Comparison of ENCODE assay signal across 25 cellular contexts in the genomic region with DNA sequence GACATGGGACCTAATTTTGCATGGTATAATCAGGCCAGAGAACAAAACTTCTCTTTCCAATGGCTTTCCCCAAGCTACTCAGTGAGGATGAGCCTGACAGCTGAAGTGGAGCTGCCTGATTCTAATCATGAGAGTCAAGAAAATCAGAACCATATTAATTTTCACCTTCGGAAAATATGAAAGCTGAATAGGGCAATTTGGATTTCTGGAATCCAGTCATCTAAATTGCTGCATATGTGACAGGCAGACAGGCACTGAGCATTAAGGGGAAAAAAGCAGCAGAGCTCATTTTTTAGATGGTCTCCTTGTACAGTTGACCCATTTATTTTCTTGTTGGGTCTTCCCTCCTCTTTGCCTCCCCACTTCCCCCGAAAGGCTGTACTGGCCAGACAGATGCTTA.
"Had no signal": no experiment of that assay in that cellular context is flagged by ENCODE, and none has a peak within 500 bp of the region (broad histone marks: within the 10 kb centered on the region; RNA-seq: fewer than 3 reads in every experiment).

No MANE protein-coding gene starts in this region.

- DNase-seq: activated CD4-positive, alpha-beta memory T cell treated with anti-CD3 and anti-CD28 coated beads, Interleukin-2, amount 10 ng/mL, durations not matched to agents 7 days and 5 days; activated CD4-positive, alpha-beta T cell treated with anti-CD3 and anti-CD28 coated beads for 1 hour; activated CD4-positive, alpha-beta T cell treated with anti-CD3 and anti-CD28 coated beads for 4 hours; activated CD4-positive, alpha-beta T cell treated with anti-CD3 and anti-CD28 coated beads, Interleukin-2, amount 10 ng/mL, durations not matched to agents 7 days and 5 days; activated CD4-positive, alpha-beta T cell treated with anti-CD3 and anti-CD28 coated beads, Interleukin-2, amount 50 U/mL, for 4 hours; activated CD8-positive, alpha-beta memory T cell treated with anti-CD3 and anti-CD28 coated beads, Interleukin-2, amount 50 U/mL, for 48 hours; activated gamma-delta T cell treated with Interleukin-2 at 50 U/mL for 16 hours; activated naive CD4-positive, alpha-beta T cell treated with Interleukin-2 at 50 U/mL for 16 hours; activated naive CD8-positive, alpha-beta T cell treated with anti-CD3 and anti-CD28 coated beads for 36 hours; activated naive CD8-positive, alpha-beta T cell treated with anti-CD3 and anti-CD28 coated beads, Interleukin-2, amount 50 U/mL, for 24 hours; activated T-cell treated with anti-CD3 and anti-CD28 coated beads for 4 hours; activated T-cell treated with anti-CD3 and anti-CD28 coated beads, Interleukin-2, amount 50 U/mL, for 24 hours; activated T-cell treated with anti-CD3 and anti-CD28 coated beads, Interleukin-2, amount 50 U/mL, for 72 hours; adrenal gland; amygdala; central memory CD4-positive, alpha-beta T cell; cerebellar nuclear complex; colonic mucosa; effector CD8-positive, alpha-beta T cell; foreskin keratinocyte; gastrocnemius medialis; T-helper 2 cell had no signal

- H3K4me3 ChIP-seq: adrenal gland, ascending aorta, breast epithelium, cardiac muscle cell, colonic mucosa, gastrocnemius medialis had no signal

- H3K9me3 ChIP-seq: adrenal gland, ascending aorta, breast epithelium, colonic mucosa, gastrocnemius medialis had no signal

- H3K36me3 ChIP-seq: adrenal gland, ascending aorta, breast epithelium, cardiac muscle cell, colonic mucosa, gastrocnemius medialis had no signal

- H3K27ac ChIP-seq: adrenal gland, ascending aorta, cardiac muscle cell, colonic mucosa, foreskin keratinocyte, gastrocnemius medialis had no signal

- H3K4me1 ChIP-seq: adrenal gland, ascending aorta, breast epithelium, colonic mucosa, foreskin keratinocyte had no signal

- H3K27me3 ChIP-seq: adrenal gland, ascending aorta, breast epithelium, cardiac muscle cell, colonic mucosa, foreskin keratinocyte, gastrocnemius medialis had no signal
